Comparison of ENCODE assay signal across 8 cellular contexts in genomic region chr2:88691339-88692183, GRCh38. TPM values are rescaled to one million over a fixed set of nuclear protein-coding genes. Genes with fewer than 3 reads are reported as not detected.
DNase-seq lines count a peak whose midpoint lies in the region; ATAC-seq and TF ChIP-seq lines count a peak whose summit lies in the region.

Gene RPIA (plus strand): TSS chr2:88691673. CDS start chr2:88691699, 26 bp downstream.

- peaks cover 17% of the 10 kb centered on the region for H3K79me2 ChIP-seq in fibroblast of lung (ENCODE audit: control insufficient read depth, insufficient read depth, low read length)

- peaks cover 0 to 4% (median 0%) of the 10 kb centered on the region in 9 donors for H3K9me3 Mint-ChIP-seq in naive thymus-derived CD8-positive, alpha-beta T cell

- H3K27ac ChIP-seq in fibroblast of lung (ENCODE audit: insufficient read depth, low read length) = peak within 1 kb of the TSS; percentile 71

- peaks cover 4% of the 10 kb centered on the region for H3K4me1 ChIP-seq in fibroblast of lung (ENCODE audit: control insufficient read depth, extremely low read depth, insufficient read depth, low read length)

- H3K9me3 ChIP-seq in fibroblast of lung (ENCODE audit: control insufficient read depth, insufficient read depth, low read depth, low read length) = no peaks in the 10 kb centered on the region

- H3K4me3 Mint-ChIP-seq in naive thymus-derived CD8-positive, alpha-beta T cell = peak within 1 kb of the TSS; percentile 94 to 99 (median 97)

- H3K36me3 ChIP-seq in fibroblast of lung (ENCODE audit: control insufficient read depth, insufficient read depth, low read length) = no peaks in the 10 kb centered on the region

- H3K36me3 Mint-ChIP-seq in naive thymus-derived CD8-positive, alpha-beta T cell = peaks cover 0 to 13% (median 10%) of the 10 kb centered on the region in 3 donors

- peak within 1 kb of the TSS; percentile 73 to 96 (median 90) for H3K4me3 ChIP-seq in fibroblast of lung (replicated peaks in 1 of 4; ENCODE audit: control extremely low read depth in 1 of 4, insufficient read depth in 1 of 4, low read depth in 3 of 4, low read length in 4 of 4)

- H3K27me3 Mint-ChIP-seq in naive thymus-derived CD8-positive, alpha-beta T cell = no peaks in the 10 kb centered on the region

- H4K20me1 ChIP-seq in fibroblast of lung (ENCODE audit: control insufficient read depth, extremely low read depth, insufficient read depth, low read length) = no peaks in the 10 kb centered on the region

- POLR2A ChIA-PET in naive thymus-derived CD8-positive, alpha-beta T cell (lab: Charles Lee) = interaction anchor here (0.7 to 2.5 kb wide), 3 partner anchors 15 to 64 kb away, joined by 3 to 32 read pairs (median 4); partner anchors contain the start of gene EIF2AK3

- H3K4me2 ChIP-seq in fibroblast of lung (ENCODE audit: extremely low read depth, insufficient read depth, low read length) = peak within 1 kb of the TSS; percentile 96

- H3K4me1 Mint-ChIP-seq in naive thymus-derived CD8-positive, alpha-beta T cell = peaks cover 38 to 65% (median 64%) of the 10 kb centered on the region in 4 donors

- peak within 1 kb of the TSS; percentile 88 to 99 (median 97) for H3K27ac Mint-ChIP-seq in naive thymus-derived CD8-positive, alpha-beta T cell

- H2AFZ ChIP-seq in fibroblast of lung (ENCODE audit: low read length) = peak within 1 kb of the TSS; percentile 92

- peak; percentile 91 to 93 for ATAC-seq in naive thymus-derived CD8-positive, alpha-beta T cell

- TF ChIP-seq CTCF in LNCAP (IDR thresholded peaks at IDR 0.05) (peak; percentile 49), fibroblast of lung (conservative IDR thresholded peaks at IDR 0.05 in 1 of 2, IDR thresholded peaks at IDR 0.05 in 1 of 2; ENCODE audit: low read depth in 1 of 2, low read length in 2 of 2) (peak; percentile 49 to 61)

- peak within 1 kb of the TSS; percentile 74 for H3K9ac ChIP-seq in fibroblast of lung (ENCODE audit: insufficient read depth, low read length)

- H3K27me3 ChIP-seq in fibroblast of lung (ENCODE audit: control insufficient read depth, insufficient read depth, low read length) = no peaks in the 10 kb centered on the region

- DNase-seq in ELF-1 (ENCODE audit: low read depth, low spot score) (peak; percentile 99), GOT3 (lab: John Stamatoyannopoulos, UW) (peak; percentile 87), RPMI8226 (peak; percentile 99), fibroblast of lung (ENCODE audit: low read depth in 2 of 2) (peak; percentile 97 to 99)
- peak; percentile 97 for DNase-seq in activated T-helper 1 cell treated with anti-CD3 and anti-CD28 coated beads, Interleukin-2, amount 50 U/mL, for 16 hours (ENCODE audit: low read depth in 1 of 2, low spot score in 1 of 2)
- DNase-seq in naive thymus-derived CD8-positive, alpha-beta T cell = peak; percentile 94 to 99 (median 99)
- peak; percentile 95 to 99 (median 97) for DNase-seq in stimulated activated naive CD4-positive, alpha-beta T cell (lab: John Stamatoyannopoulos, UW)

RNA-seq across cellular contexts. Expression of gene RPIA, which starts in this region (rescaled TPM):
- total RNA-seq in fibroblast of lung = 6.4 and 6.7 TPM in 2 replicates
- polyA plus RNA-seq in fibroblast of lung = 9.4 and 9.9 TPM in 2 replicates
- polyA plus RNA-seq in fibroblast of lung (2012) = 11.1 and 12.8 TPM in 2 replicates
- polyA minus RNA-seq in fibroblast of lung (ENCODE audit: low replicate concordance) = 3.6 and 8.9 TPM in 2 replicates
- 10 to 100 TPM; 31.6 to 31.8 TPM for total RNA-seq in naive thymus-derived CD8-positive, alpha-beta T cell
- 10 to 100 TPM; 59.7 to 72.8 (median 64.9) TPM for polyA plus RNA-seq in naive thymus-derived CD8-positive, alpha-beta T cell

Comparison
In these comparisons a context has a peak if more than half of its experiments do, and no peak if none do; other contexts are left out.
1. Peak in every context shown above with its lines: DNase-seq, ATAC-seq, H3K4me3 ChIP-seq and H3K27ac ChIP-seq.